Comparison of ENCODE assay signal across 1 cellular context in genomic region chr4:163415668-163416067, GRCh38.
TF ChIP-seq lines count a peak whose summit lies in the region.

No MANE protein-coding gene starts in this region.

TF ChIP-seq in GM12878, 131 proteins besides CTCF, POLR2A, EP300 and RAD21:
- TF ChIP-seq, protein P1, sequence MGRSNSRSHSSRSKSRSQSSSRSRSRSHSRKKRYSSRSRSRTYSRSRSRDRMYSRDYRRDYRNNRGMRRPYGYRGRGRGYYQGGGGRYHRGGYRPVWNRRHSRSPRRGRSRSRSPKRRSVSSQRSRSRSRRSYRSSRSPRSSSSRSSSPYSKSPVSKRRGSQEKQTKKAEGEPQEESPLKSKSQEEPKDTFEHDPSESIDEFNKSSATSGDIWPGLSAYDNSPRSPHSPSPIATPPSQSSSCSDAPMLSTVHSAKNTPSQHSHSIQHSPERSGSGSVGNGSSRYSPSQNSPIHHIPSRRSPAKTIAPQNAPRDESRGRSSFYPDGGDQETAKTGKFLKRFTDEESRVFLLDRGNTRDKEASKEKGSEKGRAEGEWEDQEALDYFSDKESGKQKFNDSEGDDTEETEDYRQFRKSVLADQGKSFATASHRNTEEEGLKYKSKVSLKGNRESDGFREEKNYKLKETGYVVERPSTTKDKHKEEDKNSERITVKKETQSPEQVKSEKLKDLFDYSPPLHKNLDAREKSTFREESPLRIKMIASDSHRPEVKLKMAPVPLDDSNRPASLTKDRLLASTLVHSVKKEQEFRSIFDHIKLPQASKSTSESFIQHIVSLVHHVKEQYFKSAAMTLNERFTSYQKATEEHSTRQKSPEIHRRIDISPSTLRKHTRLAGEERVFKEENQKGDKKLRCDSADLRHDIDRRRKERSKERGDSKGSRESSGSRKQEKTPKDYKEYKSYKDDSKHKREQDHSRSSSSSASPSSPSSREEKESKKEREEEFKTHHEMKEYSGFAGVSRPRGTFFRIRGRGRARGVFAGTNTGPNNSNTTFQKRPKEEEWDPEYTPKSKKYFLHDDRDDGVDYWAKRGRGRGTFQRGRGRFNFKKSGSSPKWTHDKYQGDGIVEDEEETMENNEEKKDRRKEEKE (IDR thresholded peaks at IDR 0.05), result no peak
- peak; percentile 17 for TF ChIP-seq MEF2B (IDR thresholded peaks at IDR 0.05; ENCODE audit: partially characterized antibody, poor library complexity, severe bottlenecking)
